Comparison of ENCODE assay signal across 1 cellular context in the genomic region with DNA sequence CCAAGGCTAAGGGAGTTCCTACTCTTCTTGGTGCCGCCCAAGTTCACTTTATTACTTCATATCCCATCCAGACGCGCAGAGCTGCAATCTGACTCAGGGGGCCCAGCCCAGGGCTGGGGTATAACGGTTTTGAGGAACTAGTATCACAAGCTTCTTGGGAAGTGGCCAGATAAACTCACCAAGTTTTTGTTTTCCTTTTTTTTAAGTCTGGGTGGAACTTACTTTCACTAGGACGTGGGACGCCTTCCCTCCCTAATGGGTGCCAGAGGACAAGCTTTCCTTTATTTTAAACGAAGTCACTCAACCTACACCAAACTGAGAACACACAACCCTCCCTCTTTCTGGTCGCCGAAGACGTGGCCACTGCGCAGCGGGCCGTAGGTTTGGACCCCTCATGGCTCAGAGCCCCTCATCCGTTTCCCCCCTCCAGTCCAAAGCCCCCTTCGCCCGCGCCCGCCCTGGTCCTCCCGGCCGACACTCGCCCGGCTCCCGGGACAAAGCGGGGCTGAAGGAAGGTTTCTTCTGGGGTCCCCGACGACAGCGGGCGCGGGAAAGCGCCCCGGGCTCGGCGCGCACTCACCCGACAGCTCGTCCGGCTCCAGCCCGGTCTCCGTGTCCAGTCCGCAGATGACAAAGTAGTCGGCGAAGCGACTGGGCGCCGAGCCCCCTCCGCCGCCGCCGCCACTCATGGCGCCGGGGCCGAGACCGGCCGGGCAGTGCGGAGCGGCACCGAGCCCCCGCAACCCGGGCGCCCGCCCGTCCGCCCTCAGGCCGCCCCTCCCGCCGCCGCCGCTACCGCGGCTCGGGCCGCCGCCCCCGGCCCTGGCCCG.
TF ChIP-seq lines count a peak whose summit lies in the region.

No MANE protein-coding gene starts in this region.

TF ChIP-seq in endothelial cell of umbilical vein, 7 proteins besides CTCF, POLR2A, EP300 and RAD21:
- TF ChIP-seq, protein P1, sequence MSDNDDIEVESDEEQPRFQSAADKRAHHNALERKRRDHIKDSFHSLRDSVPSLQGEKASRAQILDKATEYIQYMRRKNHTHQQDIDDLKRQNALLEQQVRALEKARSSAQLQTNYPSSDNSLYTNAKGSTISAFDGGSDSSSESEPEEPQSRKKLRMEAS (IDR thresholded peaks at IDR 0.05; ENCODE audit: insufficient read depth, insufficient read length): no peak
- TF ChIP-seq GATA2 (IDR thresholded peaks at IDR 0.05; ENCODE audit: insufficient read depth, insufficient read length, low read depth, low read length): no peak
- no peak for TF ChIP-seq FOS (IDR thresholded peaks at IDR 0.05; ENCODE audit: borderline replicate concordance, insufficient read depth, low read length)
- no peak for TF ChIP-seq MYC (IDR thresholded peaks at IDR 0.05; ENCODE audit: low read depth, low read length)
- TF ChIP-seq EZH2 (IDR thresholded peaks at IDR 0.05; ENCODE audit: borderline replicate concordance, low read depth, low read length, severe bottlenecking): no peak
- TF ChIP-seq JUN (IDR thresholded peaks at IDR 0.05; ENCODE audit: borderline replicate concordance, insufficient read depth, insufficient read length, low read depth): no peak
- no peak for TF ChIP-seq POLR2AphosphoS5 (IDR thresholded peaks at IDR 0.05; ENCODE audit: insufficient read depth, low read depth, low read length)
